ENCODE assay signal across 8 cellular contexts in the genomic region with DNA sequence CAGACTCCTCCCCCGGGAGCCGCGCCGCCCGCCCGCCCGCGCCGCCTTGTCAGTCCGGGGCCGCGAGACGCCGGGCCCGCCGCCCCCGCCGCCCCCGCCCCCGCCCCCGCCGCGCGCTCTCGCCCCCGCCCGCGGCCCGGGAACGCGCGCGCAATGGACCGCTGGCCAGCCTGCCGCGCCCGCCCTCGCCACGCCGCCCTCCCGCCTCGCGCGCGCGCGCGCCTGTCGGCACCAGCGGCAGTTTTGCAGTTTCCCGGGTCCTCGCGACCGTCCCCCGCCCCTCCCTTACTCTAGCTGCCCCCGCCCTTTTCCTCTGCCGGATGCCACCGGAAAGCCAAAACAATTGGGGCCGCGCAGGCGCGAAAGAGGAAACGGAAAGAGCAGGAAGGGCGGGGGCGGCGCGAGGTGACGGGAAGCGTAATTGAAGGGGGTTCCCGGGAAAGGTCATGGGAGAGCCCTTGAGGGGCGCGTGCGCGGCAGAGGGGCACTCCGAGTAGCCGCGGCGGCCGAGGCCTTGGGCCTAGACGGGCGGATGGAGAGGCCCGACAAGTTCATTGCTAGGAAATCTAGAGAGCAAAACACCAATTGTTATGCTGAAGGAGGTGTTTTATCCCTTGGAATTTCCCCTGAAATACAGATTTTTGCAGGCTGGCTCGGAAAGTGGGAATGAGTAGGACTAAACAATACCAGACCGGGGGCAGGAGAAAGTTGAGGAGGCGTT. TPM values are rescaled to one million over a fixed set of nuclear protein-coding genes. Genes with fewer than 3 reads are reported as not detected.
DNase-seq lines count a peak whose midpoint lies in the region; ATAC-seq and TF ChIP-seq lines count a peak whose summit lies in the region.

No MANE protein-coding gene starts in this region.

- H3K27ac ChIP-seq in esophagus (ENCODE audit: low read depth in 2 of 2, low read length in 1 of 2) (peak overlapping the region; percentile 96 to 100), muscle layer of colon (ENCODE audit: low read depth, low read length) (peak overlapping the region; percentile 99)

- DNase-seq in DMS153 treated with DMSO at 0.1 percent for 48 hours (lab: John Stamatoyannopoulos, UW; ENCODE audit: unreplicated experiment) (peak; percentile 98), OCI-M2 (lab: John Stamatoyannopoulos, UW; ENCODE audit: unreplicated experiment) (peak; percentile 66)
- peak; percentile 98 for DNase-seq in activated T-cell treated with anti-CD3 and anti-CD28 coated beads, Interleukin-2, amount 50 U/mL, for 24 hours
- DNase-seq in stimulated activated CD8-positive, alpha-beta memory T cell treated with anti-CD3 and anti-CD28 coated beads, Interleukin-7, amount 100 ng/mL, for 24 hours (ENCODE audit: low read depth) = peak; percentile 97

- no peaks in the 10 kb centered on the region for H3K9me3 Mint-ChIP-seq in activated T-cell treated with anti-CD3 and anti-CD28 coated beads, Interleukin-2, amount 50 U/mL, for 24 hours

- H3K4me3 Mint-ChIP-seq in activated T-cell treated with anti-CD3 and anti-CD28 coated beads, Interleukin-2, amount 50 U/mL, for 24 hours = peak overlapping the region; percentile 89

- peak overlapping the region; percentile 88 for H3K9ac ChIP-seq in muscle layer of colon (ENCODE audit: low read length)

- 1% methylated on average over 44 to 85 of the region's 85 CpGs for WGBS in esophagus, 2 donors

- no peak for TF ChIP-seq RAD21 in Ishikawa (IDR thresholded peaks at IDR 0.05; ENCODE audit: low read depth)

- TF ChIP-seq EP300 in Ishikawa (IDR thresholded peaks at IDR 0.05; ENCODE audit: borderline replicate concordance) = no peak; the same call in 1 of the 2 replicates

- peaks cover 54% of the 10 kb centered on the region for H3K4me1 Mint-ChIP-seq in activated T-cell treated with anti-CD3 and anti-CD28 coated beads, Interleukin-2, amount 50 U/mL, for 24 hours (ENCODE audit: low read depth)

- ATAC-seq in GM21619 (IDR thresholded peaks at IDR 0.05; ENCODE audit: unreplicated experiment) = peak; percentile 46

- H3K36me3 ChIP-seq in esophagus (ENCODE audit: control insufficient read depth in 2 of 2, insufficient read depth in 2 of 2, low read length in 1 of 2) (no peaks in the 10 kb centered on the region), muscle layer of colon (ENCODE audit: insufficient read depth, low read length) (no peaks in the 10 kb centered on the region)

- H3K4me3 ChIP-seq in esophagus (ENCODE audit: low read depth in 1 of 2, low read length in 2 of 2) = peak overlapping the region; percentile 70 to 90
- peak overlapping the region; percentile 79 to 80 for H3K4me3 ChIP-seq in muscle layer of colon (ENCODE audit: low read depth in 1 of 2, low read length in 2 of 2)

- H3K36me3 Mint-ChIP-seq in activated T-cell treated with anti-CD3 and anti-CD28 coated beads, Interleukin-2, amount 50 U/mL, for 24 hours (ENCODE audit: low read depth) = peaks cover 31% of the 10 kb centered on the region

- H3K4me1 ChIP-seq in esophagus (ENCODE audit: control insufficient read depth in 2 of 2, insufficient read depth in 2 of 2, low read length in 1 of 2) (peaks cover 0 to 2% of the 10 kb centered on the region in 2 donors), muscle layer of colon (ENCODE audit: insufficient read depth, low read length) (peaks cover 15% of the 10 kb centered on the region)

- H3K27ac Mint-ChIP-seq in activated T-cell treated with anti-CD3 and anti-CD28 coated beads, Interleukin-2, amount 50 U/mL, for 24 hours = peak overlapping the region; percentile 100

- H3K27me3 ChIP-seq in esophagus (ENCODE audit: control insufficient read depth in 1 of 2, insufficient read depth in 2 of 2, low read length in 2 of 2) = no peaks in the 10 kb centered on the region
- H3K27me3 ChIP-seq in muscle layer of colon (ENCODE audit: control insufficient read depth in 1 of 2, insufficient read depth in 2 of 2, low read length in 2 of 2) = no peaks in the 10 kb centered on the region

- H3K9me3 ChIP-seq in esophagus (ENCODE audit: control insufficient read depth in 2 of 2, insufficient read depth in 1 of 2, low read depth in 1 of 2, low read length in 1 of 2) = no peaks in the 10 kb centered on the region
- no peaks in the 10 kb centered on the region for H3K9me3 ChIP-seq in muscle layer of colon (ENCODE audit: low read length)

- H3K27me3 Mint-ChIP-seq in activated T-cell treated with anti-CD3 and anti-CD28 coated beads, Interleukin-2, amount 50 U/mL, for 24 hours = no peaks in the 10 kb centered on the region

TF ChIP-seq in Ishikawa, 13 proteins besides CTCF, POLR2A, EP300 and RAD21:
- peak; percentile 86 for TF ChIP-seq ZBTB7A (IDR thresholded peaks at IDR 0.05; ENCODE audit: low read depth)
- TF ChIP-seq, protein P1, sequence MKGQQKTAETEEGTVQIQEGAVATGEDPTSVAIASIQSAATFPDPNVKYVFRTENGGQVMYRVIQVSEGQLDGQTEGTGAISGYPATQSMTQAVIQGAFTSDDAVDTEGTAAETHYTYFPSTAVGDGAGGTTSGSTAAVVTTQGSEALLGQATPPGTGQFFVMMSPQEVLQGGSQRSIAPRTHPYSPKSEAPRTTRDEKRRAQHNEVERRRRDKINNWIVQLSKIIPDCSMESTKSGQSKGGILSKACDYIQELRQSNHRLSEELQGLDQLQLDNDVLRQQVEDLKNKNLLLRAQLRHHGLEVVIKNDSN (IDR thresholded peaks at IDR 0.05) = no peak
- TF ChIP-seq EGR1 (IDR thresholded peaks at IDR 0.05) = peak; percentile 64; the same call in 1 of the 2 replicates
- TF ChIP-seq TCF12 (IDR thresholded peaks at IDR 0.05; ENCODE audit: low read depth) = peak; percentile 25; the same call in 1 of the 2 replicates
- TF ChIP-seq TAF1 (IDR thresholded peaks at IDR 0.05; ENCODE audit: low read depth) = peak; percentile 70

RNA-seq across cellular contexts. Expression of a gene that starts 0.4 kb away (rescaled TPM):
- polyA plus RNA-seq in esophagus = 10 to 100 TPM; 12.1 to 12.5 TPM

Comparison
In these comparisons a context has a peak if more than half of its experiments do, and no peak if none do; other contexts are left out.
1. Peak in every context shown above with its lines: DNase-seq, ATAC-seq, H3K4me3 ChIP-seq and H3K27ac ChIP-seq.